ENCODE assay signal across 30 cellular contexts in the genomic region with DNA sequence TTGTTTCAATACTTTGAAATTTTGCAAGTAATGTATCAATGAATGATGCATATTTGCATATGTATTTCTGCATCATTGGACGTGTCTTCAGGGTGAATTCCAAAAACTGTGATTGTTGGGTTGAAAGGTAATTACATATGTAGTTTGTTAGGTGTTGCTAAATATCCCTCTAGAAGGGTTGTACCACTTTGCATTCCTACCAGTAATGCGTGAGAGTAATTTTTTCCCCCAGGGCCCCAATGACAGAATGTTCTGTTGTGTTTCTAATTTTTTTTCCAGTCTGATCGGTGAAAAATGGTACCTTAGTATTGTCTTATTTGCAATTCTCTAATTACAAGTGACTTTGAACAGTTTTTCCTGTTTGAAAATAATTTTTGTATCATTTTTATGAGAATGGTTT.
"Had no signal": no experiment of that assay in that cellular context is flagged by ENCODE, and none has a peak within 500 bp of the region (broad histone marks: within the 10 kb centered on the region; RNA-seq: fewer than 3 reads in every experiment).

No MANE protein-coding gene starts in this region.

- H3K27me3 ChIP-seq: adrenal gland, body of pancreas, breast epithelium, MG63, Peyer's patch, SJSA1 had no signal

- H3K36me3 Mint-ChIP-seq: activated naive CD4-positive, alpha-beta T cell treated with anti-CD3 and anti-CD28 coated beads, Interleukin-2, amount 50 U/mL, for 24 hours; activated naive CD8-positive, alpha-beta T cell treated with anti-CD3 and anti-CD28 coated beads, Interleukin-2, amount 10 ng/mL, durations not matched to agents 7 days and 5 days had no signal

- H3K9me3 ChIP-seq: adrenal gland, body of pancreas, breast epithelium, MG63, Peyer's patch, SJSA1, SK-N-SH had no signal

- H3K4me1 ChIP-seq: adrenal gland, body of pancreas, breast epithelium, Peyer's patch, SJSA1 had no signal

- H3K27me3 Mint-ChIP-seq: activated CD4-positive, alpha-beta T cell treated with anti-CD3 and anti-CD28 coated beads, Interleukin-2, amount 10 ng/mL, durations not matched to agents 24 days and 14 days; activated CD8-positive, alpha-beta T cell treated with anti-CD3 and anti-CD28 coated beads for 36 hours; activated naive CD4-positive, alpha-beta T cell treated with anti-CD3 and anti-CD28 coated beads, Interleukin-2, amount 50 U/mL, for 24 hours; activated naive CD8-positive, alpha-beta T cell treated with anti-CD3 and anti-CD28 coated beads, Interleukin-2, amount 10 ng/mL, durations not matched to agents 7 days and 5 days had no signal

- H3K27ac ChIP-seq: adrenal gland, body of pancreas, breast epithelium, Peyer's patch, SJSA1 had no signal

- DNase-seq: activated CD4-positive, alpha-beta T cell treated with anti-CD3 and anti-CD28 coated beads, Interleukin-2, amount 10 ng/mL, durations not matched to agents 24 days and 14 days; activated CD4-positive, alpha-beta T cell treated with anti-CD3 and anti-CD28 coated beads, Interleukin-2, amount 50 U/mL, for 4 hours; activated CD8-positive, alpha-beta T cell treated with anti-CD3 and anti-CD28 coated beads for 36 hours; activated gamma-delta T cell; activated naive CD4-positive, alpha-beta T cell treated with Interleukin-2 at 50 U/mL for 16 hours; activated naive CD8-positive, alpha-beta T cell treated with anti-CD3 and anti-CD28 coated beads, Interleukin-2, amount 10 ng/mL, durations not matched to agents 7 days and 5 days; activated T-cell treated with anti-CD3 and anti-CD28 coated beads, Interleukin-2, amount 50 U/mL, for 1 hour; activated T-cell treated with anti-CD3 and anti-CD28 coated beads, Interleukin-2, amount 50 U/mL, for 72 hours; adrenal gland; body of pancreas; MG63; NCI-H1092; NCI-H1436 treated with DMSO at 0.1 percent for 48 hours; NCI-H1694 treated with DMSO at 0.1 percent for 48 hours; NCI-H2029; NCI-H345; NCI-H524 treated with DMSO at 0.1 percent for 48 hours; PC-3; Peyer's patch; RPMI8226; SHP77 treated with DMSO at 0.1 percent for 48 hours; SK-N-SH had no signal

- H3K4me1 Mint-ChIP-seq: activated CD4-positive, alpha-beta T cell treated with anti-CD3 and anti-CD28 coated beads, Interleukin-2, amount 10 ng/mL, durations not matched to agents 24 days and 14 days; activated naive CD4-positive, alpha-beta T cell treated with anti-CD3 and anti-CD28 coated beads, Interleukin-2, amount 50 U/mL, for 24 hours; activated naive CD8-positive, alpha-beta T cell treated with anti-CD3 and anti-CD28 coated beads, Interleukin-2, amount 10 ng/mL, durations not matched to agents 7 days and 5 days had no signal

- H3K4me2 ChIP-seq: SK-N-SH had no signal

- H3K4me3 ChIP-seq: adrenal gland, body of pancreas, breast epithelium, MG63, Peyer's patch, SJSA1 had no signal

- H3K9ac ChIP-seq: SK-N-SH had no signal

- FAIRE-seq: astrocyte, TTC549 had no signal

- H3K4me3 Mint-ChIP-seq: activated CD4-positive, alpha-beta T cell treated with anti-CD3 and anti-CD28 coated beads, Interleukin-2, amount 10 ng/mL, durations not matched to agents 24 days and 14 days; activated CD8-positive, alpha-beta T cell treated with anti-CD3 and anti-CD28 coated beads for 36 hours; activated naive CD4-positive, alpha-beta T cell treated with anti-CD3 and anti-CD28 coated beads, Interleukin-2, amount 50 U/mL, for 24 hours; activated naive CD8-positive, alpha-beta T cell treated with anti-CD3 and anti-CD28 coated beads, Interleukin-2, amount 10 ng/mL, durations not matched to agents 7 days and 5 days; activated T-cell treated with anti-CD3 and anti-CD28 coated beads, Interleukin-2, amount 50 U/mL, for 72 hours; T-helper 1 cell treated with Interleukin-12 subunit alpha and Interleukin-12 subunit beta and Interleukin-4 antibody, amounts not matched to agents 30 μg/mL and 1 μg/mL, for 36 hours; T-helper 2 cell treated with Interferon-gamma antibody and Interleukin-4, amounts not matched to agents 5 μg/mL and 100 μg/mL, for 36 hours had no signal

- H3K27ac Mint-ChIP-seq: activated CD4-positive, alpha-beta T cell treated with anti-CD3 and anti-CD28 coated beads, Interleukin-2, amount 10 ng/mL, durations not matched to agents 24 days and 14 days; activated CD8-positive, alpha-beta T cell treated with anti-CD3 and anti-CD28 coated beads for 36 hours; activated naive CD4-positive, alpha-beta T cell treated with anti-CD3 and anti-CD28 coated beads, Interleukin-2, amount 50 U/mL, for 24 hours; activated naive CD8-positive, alpha-beta T cell treated with anti-CD3 and anti-CD28 coated beads, Interleukin-2, amount 10 ng/mL, durations not matched to agents 7 days and 5 days; activated T-cell treated with anti-CD3 and anti-CD28 coated beads, Interleukin-2, amount 50 U/mL, for 72 hours; activated T-helper 2 cell treated with anti-CD3 and anti-CD28 coated beads, Interferon-gamma antibody, Interleukin-2, Interleukin-4, amounts not matched to agents 10 μg/mL and 5 μg/mL and 100 μg/mL, durations not matched to agents 14 hours and 24 hours and 36 hours; T-helper 1 cell treated with Interleukin-12 subunit alpha and Interleukin-12 subunit beta and Interleukin-4 antibody, amounts not matched to agents 30 μg/mL and 1 μg/mL, for 36 hours; T-helper 2 cell treated with Interferon-gamma antibody and Interleukin-4, amounts not matched to agents 5 μg/mL and 100 μg/mL, for 36 hours had no signal

- ATAC-seq: activated CD8-positive, alpha-beta T cell treated with anti-CD3 and anti-CD28 coated beads for 36 hours; activated T-cell treated with anti-CD3 and anti-CD28 coated beads, Interleukin-2, amount 50 U/mL, for 72 hours; body of pancreas; PC-3 had no signal

- H3K36me3 ChIP-seq: adrenal gland, breast epithelium, MG63, Peyer's patch, SJSA1 had no signal

- H3K9me3 Mint-ChIP-seq: activated CD8-positive, alpha-beta T cell treated with anti-CD3 and anti-CD28 coated beads for 36 hours; activated naive CD4-positive, alpha-beta T cell treated with anti-CD3 and anti-CD28 coated beads, Interleukin-2, amount 50 U/mL, for 24 hours; T-helper 1 cell treated with Interleukin-12 subunit alpha and Interleukin-12 subunit beta and Interleukin-4 antibody, amounts not matched to agents 30 μg/mL and 1 μg/mL, for 36 hours; T-helper 2 cell treated with Interferon-gamma antibody and Interleukin-4, amounts not matched to agents 5 μg/mL and 100 μg/mL, for 36 hours had no signal
